8 cellular contexts compared by ENCODE assay signal in the genomic region with DNA sequence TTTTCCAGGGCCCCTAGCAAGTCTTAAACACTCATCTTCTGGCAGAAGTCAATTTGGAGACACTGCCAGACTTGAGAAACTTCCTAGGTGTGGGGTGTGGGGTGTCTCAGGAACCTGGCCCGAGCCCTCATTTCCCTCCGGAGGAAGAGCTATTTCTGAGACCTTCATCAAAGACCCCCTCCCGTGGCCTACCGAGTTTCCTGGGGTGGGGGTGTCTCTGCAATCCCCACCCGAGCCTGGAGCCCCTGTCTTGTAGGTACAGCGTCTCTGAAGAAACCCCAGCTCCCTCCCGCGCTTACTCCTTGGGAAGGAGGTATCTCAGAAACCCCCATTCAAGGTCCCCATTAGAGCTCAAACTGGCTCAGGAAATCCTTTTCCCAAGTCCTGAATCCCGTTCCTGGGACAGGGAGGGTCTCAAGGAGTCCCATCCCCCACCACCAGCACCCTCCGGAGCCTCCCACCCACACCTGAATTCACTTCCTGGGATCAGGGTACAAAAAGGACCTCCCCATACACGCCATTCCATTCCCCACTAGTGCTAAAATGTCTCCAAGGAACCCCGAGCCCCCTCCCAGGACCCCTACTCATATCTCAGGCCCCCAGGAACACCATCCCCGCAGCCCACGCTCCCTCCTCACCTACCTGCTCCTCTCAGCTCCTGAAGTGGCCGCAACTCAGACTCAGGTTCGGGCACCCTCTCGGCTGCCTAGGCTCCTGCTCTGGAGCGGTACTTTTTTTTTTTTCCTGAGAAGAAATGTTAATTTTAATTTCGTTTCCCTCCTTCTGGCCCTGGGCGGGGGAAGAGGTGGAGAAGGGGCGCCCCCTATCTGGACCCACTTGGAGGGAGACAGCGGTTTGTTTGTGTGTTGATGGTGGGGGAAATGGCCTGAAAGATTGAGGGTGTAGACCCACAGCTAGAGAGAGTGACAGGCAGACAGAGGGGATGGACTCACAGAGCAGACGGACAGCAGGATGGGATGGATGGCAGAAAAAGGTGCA. TPM values are rescaled to one million over a fixed set of nuclear protein-coding genes. Genes with fewer than 3 reads are reported as not detected.
DNase-seq lines count a peak whose midpoint lies in the region; ATAC-seq, FAIRE-seq and TF ChIP-seq lines count a peak whose summit lies in the region.

No MANE protein-coding gene starts in this region.

- no peak for FAIRE-seq in RCC 7860 (lab: Jason Lieb, UNC)

- H3K9me3 Mint-ChIP-seq in activated naive CD4-positive, alpha-beta T cell treated with anti-CD3 and anti-CD28 coated beads, Interleukin-2, amount 50 U/mL, for 72 hours = no peaks in the 10 kb centered on the region

- H3K27ac Mint-ChIP-seq in activated naive CD4-positive, alpha-beta T cell treated with anti-CD3 and anti-CD28 coated beads, Interleukin-2, amount 50 U/mL, for 72 hours = peak overlapping the region; percentile 97 to 98

- peak overlapping the region; percentile 5 for H2BK120ac ChIP-seq in mesenchymal stem cell (ENCODE audit: low read depth, low read length)

- no peak overlapping the region for H4K91ac ChIP-seq in mesenchymal stem cell (ENCODE audit: low read length)

- H3K14ac ChIP-seq in mesenchymal stem cell (ENCODE audit: low read length in 2 of 2) = no peak overlapping the region

- no peak overlapping the region for H2BK12ac ChIP-seq in mesenchymal stem cell (ENCODE audit: low read length in 2 of 2)

- TF ChIP-seq CTCF in GM13977 (IDR thresholded peaks at IDR 0.05; ENCODE audit: extremely low read depth, insufficient read depth, missing control alignments) = peak; percentile 31
- TF ChIP-seq CTCF in transverse colon (IDR thresholded peaks at IDR 0.05) = no peak

- no peak overlapping the region for H2AFZ ChIP-seq in mesenchymal stem cell (ENCODE audit: low read depth, low read length)

- no peak overlapping the region for H2AK5ac ChIP-seq in mesenchymal stem cell (ENCODE audit: low read length, severe bottlenecking)

- peak overlapping the region; percentile 49 for H4K8ac ChIP-seq in mesenchymal stem cell (ENCODE audit: low read length)

- H3K9ac ChIP-seq in mesenchymal stem cell (ENCODE audit: low read length) = peak overlapping the region; percentile 48

- H2BK15ac ChIP-seq in mesenchymal stem cell (ENCODE audit: low read depth, poor library complexity, severe bottlenecking) = no peak overlapping the region

- H3K27ac ChIP-seq in mesenchymal stem cell (ENCODE audit: low read length, poor library complexity, severe bottlenecking) = no peak overlapping the region
- peak overlapping the region; percentile 30 to 35 (median 31) for H3K27ac ChIP-seq in transverse colon

- no peak for TF ChIP-seq EP300 in transverse colon (IDR thresholded peaks at IDR 0.05; ENCODE audit: low read depth)

- 25% methylated on average over 22 of the region's 23 CpGs for WGBS in mesenchymal stem cell
- 49% methylated on average over 23 of the region's 23 CpGs; no CpG with 5 or more reads in 1 of the 2 donors for WGBS in transverse colon (ENCODE audit: low coverage in 1 of 2), 2 donors

- ATAC-seq in activated naive CD4-positive, alpha-beta T cell treated with anti-CD3 and anti-CD28 coated beads, Interleukin-2, amount 50 U/mL, for 72 hours = peak; percentile 54 to 60

- intact Hi-C loops in transverse colon (cut with DNase I; ENCODE audit: low total_unique reads) = no loop called here

- H3K4ac ChIP-seq in mesenchymal stem cell (ENCODE audit: low read depth in 1 of 2, low read length in 2 of 2) = peak overlapping the region in 1 of 2 experiments; percentile 69

- H3K4me1 ChIP-seq in mesenchymal stem cell (ENCODE audit: control insufficient read depth, insufficient read depth, low read depth, low read length) (peaks cover 23% of the 10 kb centered on the region), transverse colon (peaks cover 0 to 22% (median 4%) of the 10 kb centered on the region in 4 donors)

- H3K4me2 ChIP-seq in mesenchymal stem cell (ENCODE audit: low read length, poor library complexity, severe bottlenecking) = no peak overlapping the region

- no peak overlapping the region for H2BK5ac ChIP-seq in mesenchymal stem cell (ENCODE audit: low read depth, low read length, poor library complexity, severe bottlenecking)

- no peak for TF ChIP-seq POLR2A in transverse colon (IDR thresholded peaks at IDR 0.05)

- H3K79me1 ChIP-seq in mesenchymal stem cell (replicated peaks; ENCODE audit: low read length, poor library complexity, severe bottlenecking) = no peaks in the 10 kb centered on the region

- in situ Hi-C loops in GM13977 (cut with MboI; ENCODE audit: low pct_unique_long_range_greater_than_20kb, low sequenced_read_pairs, unreplicated experiment) = no loop called here
- in situ Hi-C loops in transverse colon (cut with MboI; ENCODE audit: low pct_ligation_motif_present in 1 of 4, low pct_unique_long_range_greater_than_20kb in 1 of 4, low sequenced_read_pairs in 3 of 4) = no loop called here

- peaks cover 0 to 13% of the 10 kb centered on the region in 2 experiments for H3K27me3 ChIP-seq in mesenchymal stem cell (ENCODE audit: control insufficient read depth in 1 of 2, insufficient read depth in 1 of 2, low read length in 2 of 2)
- H3K27me3 ChIP-seq in transverse colon = no peaks in the 10 kb centered on the region

- peaks cover 33 to 36% of the 10 kb centered on the region in 2 donors for H3K36me3 Mint-ChIP-seq in activated naive CD4-positive, alpha-beta T cell treated with anti-CD3 and anti-CD28 coated beads, Interleukin-2, amount 50 U/mL, for 72 hours

- H3K23ac ChIP-seq in mesenchymal stem cell (ENCODE audit: low read length in 2 of 2) = no peak overlapping the region

- peak overlapping the region in 1 of 2 experiments; percentile 12 for H3K18ac ChIP-seq in mesenchymal stem cell (ENCODE audit: low read depth in 1 of 2, low read length in 2 of 2)

- no peaks in the 10 kb centered on the region for H3K36me3 ChIP-seq in mesenchymal stem cell (ENCODE audit: control insufficient read depth in 1 of 2, insufficient read depth in 2 of 2, low read depth in 1 of 2, low read length in 2 of 2)
- no peaks in the 10 kb centered on the region for H3K36me3 ChIP-seq in transverse colon

- no peak for DNase-seq in GM13977 (ENCODE audit: low spot score)
- DNase-seq in NCI-H524 (lab: John Stamatoyannopoulos, UW) = peak; percentile 45 to 77
- peak in 1 of 2 donors; percentile 26 for DNase-seq in activated naive CD4-positive, alpha-beta T cell treated with anti-CD3 and anti-CD28 coated beads, Interleukin-2, amount 50 U/mL, for 72 hours (ENCODE audit: low spot score in 2 of 2)
- DNase-seq in mesenchymal stem cell = no peak
- peak; percentile 31 for DNase-seq in transverse colon
- DNase-seq in RCC 7860 (ENCODE audit: low spot score) = no peak
- DNase-seq in kidney glomerular epithelial cell (lab: John Stamatoyannopoulos, UW) = no peak
- DNase-seq in HK-2 (ENCODE audit: unreplicated experiment) = no peak

- H3K9me3 ChIP-seq in mesenchymal stem cell (ENCODE audit: control insufficient read depth, low read length) (no peaks in the 10 kb centered on the region), transverse colon (no peaks in the 10 kb centered on the region)

- H3K4me3 ChIP-seq in mesenchymal stem cell (ENCODE audit: insufficient read depth in 1 of 2, low read depth in 1 of 2, low read length in 2 of 2) (peak overlapping the region in 1 of 2 experiments; percentile 69), transverse colon (peak overlapping the region in 3 of 4 donors; percentile 21 to 42 (median 23))

RNA-seq across cellular contexts. Expression of gene SLC38A5, which starts 1.1 kb away (rescaled TPM):
- 10 to 100 TPM; 46.3 to 94.5 TPM for total RNA-seq in activated naive CD4-positive, alpha-beta T cell treated with anti-CD3 and anti-CD28 coated beads, Interleukin-2, amount 50 U/mL, for 72 hours
- 12.1 TPM for polyA plus RNA-seq in mesenchymal stem cell (2013, experiment 1 of 2)
- 12.8 TPM for polyA plus RNA-seq in mesenchymal stem cell (2013, experiment 2 of 2)
- total RNA-seq in transverse colon = 10 to 100 TPM in 3 of 4 donors, 1 to 10 TPM in 1; 5.7 to 14.3 (median 11.3) TPM

RNA-seq across cellular contexts. Expression of gene FTSJ1, which starts 7.0 kb away (rescaled TPM):
- total RNA-seq in activated naive CD4-positive, alpha-beta T cell treated with anti-CD3 and anti-CD28 coated beads, Interleukin-2, amount 50 U/mL, for 72 hours = 10 to 100 TPM; 58.4 to 76.6 TPM
- polyA plus RNA-seq in mesenchymal stem cell (2013, experiment 1 of 2) = 52.9 TPM
- polyA plus RNA-seq in mesenchymal stem cell (2013, experiment 2 of 2) = 53.1 TPM
- 10 to 100 TPM; 15.3 to 33.2 (median 31.1) TPM for total RNA-seq in transverse colon

RNA-seq across cellular contexts. Expression of gene PORCN, which starts 39.8 kb away (rescaled TPM):
- 10 to 100 TPM; 10.7 to 11.8 TPM for total RNA-seq in activated naive CD4-positive, alpha-beta T cell treated with anti-CD3 and anti-CD28 coated beads, Interleukin-2, amount 50 U/mL, for 72 hours
- 12.1 TPM for polyA plus RNA-seq in mesenchymal stem cell (2013, experiment 1 of 2)
- polyA plus RNA-seq in mesenchymal stem cell (2013, experiment 2 of 2) = 12.5 TPM
- 10 to 100 TPM in 1 of 4 donors, 1 to 10 TPM in 3; 1.5 to 10.1 (median 8.2) TPM for total RNA-seq in transverse colon

RNA-seq across cellular contexts. Expression of gene EBP, which starts 52.6 kb away (rescaled TPM):
- 100 to 1,000 TPM; 107 to 176 TPM for total RNA-seq in activated naive CD4-positive, alpha-beta T cell treated with anti-CD3 and anti-CD28 coated beads, Interleukin-2, amount 50 U/mL, for 72 hours
- polyA plus RNA-seq in mesenchymal stem cell (2013, experiment 1 of 2) = 98.9 TPM
- polyA plus RNA-seq in mesenchymal stem cell (2013, experiment 2 of 2) = 97.3 TPM
- 10 to 100 TPM; 19.9 to 88.7 (median 67.6) TPM for total RNA-seq in transverse colon

RNA-seq across cellular contexts. Expression of gene SSX4B, which starts 57.2 kb away (rescaled TPM):
- not detected for total RNA-seq in activated naive CD4-positive, alpha-beta T cell treated with anti-CD3 and anti-CD28 coated beads, Interleukin-2, amount 50 U/mL, for 72 hours
- not detected for polyA plus RNA-seq in mesenchymal stem cell (2013, experiment 1 of 2)
- polyA plus RNA-seq in mesenchymal stem cell (2013, experiment 2 of 2) = not detected
- total RNA-seq in transverse colon = not detected

Comparison
In these comparisons a context has a peak if more than half of its experiments do, and no peak if none do; other contexts are left out.
1. DNase-seq: peak in NCI-H524 (2 of 2) and transverse colon (single experiment); none in GM13977 (single experiment), mesenchymal stem cell (single experiment), RCC 7860 (single experiment), kidney glomerular epithelial cell (single experiment) and HK-2 (single experiment).